16 cellular contexts compared by ENCODE assay signal in the genomic region with DNA sequence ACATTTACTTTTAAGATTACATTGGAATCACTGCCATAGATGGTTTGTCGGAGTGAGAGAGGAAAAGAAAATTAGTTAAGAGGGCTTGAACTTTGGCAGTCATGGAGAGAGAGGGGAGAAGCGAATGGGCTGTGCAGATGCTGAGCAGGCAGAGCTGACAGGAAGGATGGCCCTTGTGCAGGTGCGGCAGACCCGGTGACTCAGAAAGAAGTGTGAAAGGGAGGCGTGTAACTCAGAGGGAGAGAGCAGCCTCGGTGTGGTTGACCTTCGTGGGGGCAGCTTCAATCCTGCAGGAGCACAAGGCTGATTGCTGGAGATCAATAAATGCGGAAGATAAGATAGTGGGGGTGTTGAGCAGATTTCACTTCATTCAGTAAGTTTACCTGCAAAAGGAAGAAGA.
DNase-seq lines count a peak whose midpoint lies in the region; ATAC-seq and TF ChIP-seq lines count a peak whose summit lies in the region.
"Had no signal": no experiment of that assay in that cellular context is flagged by ENCODE, and none has a peak within 500 bp of the region (broad histone marks: within the 10 kb centered on the region; RNA-seq: fewer than 3 reads in every experiment).

No MANE protein-coding gene starts in this region.

- no peak for TF ChIP-seq POLR2A in gastroesophageal sphincter (IDR thresholded peaks at IDR 0.05)

- no peak for TF ChIP-seq EP300 in gastroesophageal sphincter (IDR thresholded peaks at IDR 0.05)

- POLR2A ChIA-PET in naive thymus-derived CD4-positive, alpha-beta T cell (lab: Charles Lee): no interaction called here

- H3K27me3 Mint-ChIP-seq in progenitor cell of endocrine pancreas: no peaks in the 10 kb centered on the region
- peaks cover 0 to 7% (median 0%) of the 10 kb centered on the region in 5 donors for H3K27me3 Mint-ChIP-seq in naive thymus-derived CD4-positive, alpha-beta T cell

- peaks cover 23% of the 10 kb centered on the region for H3K4me1 Mint-ChIP-seq in progenitor cell of endocrine pancreas (ENCODE audit: low read depth)
- peaks cover 4 to 63% (median 16%) of the 10 kb centered on the region in 7 donors for H3K4me1 Mint-ChIP-seq in naive thymus-derived CD4-positive, alpha-beta T cell

- no peak for ATAC-seq in gastroesophageal sphincter
- ATAC-seq in naive thymus-derived CD4-positive, alpha-beta T cell: no peak
- ATAC-seq: foreskin keratinocyte; HCT116; lower lobe of right lung; naive thymus-derived CD8-positive, alpha-beta T cell had no signal

- H3K36me3 ChIP-seq in gastroesophageal sphincter: no peaks in the 10 kb centered on the region
- H3K36me3 ChIP-seq in naive thymus-derived CD4-positive, alpha-beta T cell (ENCODE audit: control insufficient read depth in 2 of 3, insufficient read depth in 3 of 3, low read length in 3 of 3): no peaks in the 10 kb centered on the region
- H3K36me3 ChIP-seq: lower lobe of right lung, MG63 had no signal

- intact Hi-C loops in naive thymus-derived CD4-positive, alpha-beta T cell (cut with micrococcal nuclease): no loop called here

- no peaks in the 10 kb centered on the region for H3K9me3 Mint-ChIP-seq in progenitor cell of endocrine pancreas (ENCODE audit: low read depth)
- no peaks in the 10 kb centered on the region for H3K9me3 Mint-ChIP-seq in naive thymus-derived CD4-positive, alpha-beta T cell
- H3K9me3 Mint-ChIP-seq: naive thymus-derived CD8-positive, alpha-beta T cell had no signal

- H3K4me1 ChIP-seq in gastroesophageal sphincter: no peaks in the 10 kb centered on the region
- peaks cover 4 to 20% of the 10 kb centered on the region in 2 donors for H3K4me1 ChIP-seq in naive thymus-derived CD4-positive, alpha-beta T cell (ENCODE audit: control insufficient read depth in 2 of 2, insufficient read depth in 2 of 2, low read length in 2 of 2)
- H3K4me1 ChIP-seq: foreskin keratinocyte, lower lobe of right lung had no signal

- H3K4me3 Mint-ChIP-seq in progenitor cell of endocrine pancreas (ENCODE audit: low read depth): peak overlapping the region; percentile 6
- no peak overlapping the region for H3K4me3 Mint-ChIP-seq in naive thymus-derived CD4-positive, alpha-beta T cell
- H3K4me3 Mint-ChIP-seq: naive thymus-derived CD8-positive, alpha-beta T cell had no signal

- TF ChIP-seq CTCF in progenitor cell of endocrine pancreas (IDR thresholded peaks at IDR 0.05; ENCODE audit: unreplicated experiment) (no peak), gastroesophageal sphincter (IDR thresholded peaks at IDR 0.05) (no peak)

- H3K27ac ChIP-seq in gastroesophageal sphincter: no peak overlapping the region
- H3K27ac ChIP-seq in naive thymus-derived CD4-positive, alpha-beta T cell (ENCODE audit: low read depth, low read length): no peak overlapping the region
- H3K27ac ChIP-seq: foreskin keratinocyte, lower lobe of right lung had no signal

- H3K36me3 Mint-ChIP-seq in progenitor cell of endocrine pancreas (ENCODE audit: insufficient read depth): no peaks in the 10 kb centered on the region
- no peaks in the 10 kb centered on the region for H3K36me3 Mint-ChIP-seq in naive thymus-derived CD4-positive, alpha-beta T cell
- H3K36me3 Mint-ChIP-seq: naive thymus-derived CD8-positive, alpha-beta T cell had no signal

- no peaks in the 10 kb centered on the region for H3K9me3 ChIP-seq in gastroesophageal sphincter
- no peaks in the 10 kb centered on the region for H3K9me3 ChIP-seq in naive thymus-derived CD4-positive, alpha-beta T cell (ENCODE audit: control insufficient read depth in 2 of 3, low read length in 3 of 3)
- H3K9me3 ChIP-seq: lower lobe of right lung, MG63 had no signal

- DNase-seq in activated gamma-delta T cell treated with Interleukin-2 at 50 U/mL for 16 hours (peak; percentile 26), activated gamma-delta T cell (lab: John Stamatoyannopoulos, UW) (no peak), SW480 (ENCODE audit: low spot score) (peak; percentile 11), progenitor cell of endocrine pancreas (ENCODE audit: low spot score, unreplicated experiment) (no peak), NCI-H446 (lab: John Stamatoyannopoulos, UW) (no peak)
- peak; percentile 17 for DNase-seq in activated gamma-delta T cell treated with anti-CD3 and anti-CD28 coated beads, Interleukin-2, amount 50 U/mL, for 16 hours (ENCODE audit: low read depth)
- DNase-seq in naive thymus-derived CD4-positive, alpha-beta T cell: no peak
- DNase-seq: cerebellar nuclear complex; foreskin keratinocyte; lower lobe of right lung; MG63; naive thymus-derived CD8-positive, alpha-beta T cell; NCI-H2081; substantia nigra had no signal

- H3K27me3 ChIP-seq in gastroesophageal sphincter: peaks cover 8% of the 10 kb centered on the region
- no peaks in the 10 kb centered on the region for H3K27me3 ChIP-seq in naive thymus-derived CD4-positive, alpha-beta T cell (ENCODE audit: control insufficient read depth in 2 of 2, insufficient read depth in 2 of 2, low read length in 2 of 2)
- H3K27me3 ChIP-seq: foreskin keratinocyte, MG63 had no signal

- peak overlapping the region; percentile 68 for H3K27ac Mint-ChIP-seq in progenitor cell of endocrine pancreas
- H3K27ac Mint-ChIP-seq in naive thymus-derived CD4-positive, alpha-beta T cell: peak overlapping the region in 1 of 9 donors; percentile 4
- H3K27ac Mint-ChIP-seq: naive thymus-derived CD8-positive, alpha-beta T cell had no signal

- H3K4me3 ChIP-seq in gastroesophageal sphincter: no peak overlapping the region
- H3K4me3 ChIP-seq in naive thymus-derived CD4-positive, alpha-beta T cell (ENCODE audit: low read length): no peak overlapping the region
- H3K4me3 ChIP-seq: lower lobe of right lung, MG63 had no signal

- CTCF ChIA-PET in naive thymus-derived CD4-positive, alpha-beta T cell (lab: Charles Lee): interaction anchor here (1.0 kb wide), 1 partner anchor 162 kb away, joined by 5 read pairs; no protein-coding TSS in a partner anchor

- WGBS in gastroesophageal sphincter (ENCODE audit: low coverage in 1 of 2), 2 donors: 55 to 86% methylated on average over 3 to 8 of the region's 8 CpGs

Comparison
In these comparisons a context has a peak if more than half of its experiments do, and no peak if none do; other contexts are left out.
1. DNase-seq: peak in activated gamma-delta T cell treated with Interleukin-2 at 50 U/mL for 16 hours (single experiment), SW480 (single experiment) and activated gamma-delta T cell treated with anti-CD3 and anti-CD28 coated beads, Interleukin-2, amount 50 U/mL, for 16 hours (single experiment); none in activated gamma-delta T cell (single experiment), progenitor cell of endocrine pancreas (single experiment), naive thymus-derived CD4-positive, alpha-beta T cell (0 of 9) and NCI-H446 (0 of 2).